In genomic region chr6:158571826-158572652, GRCh38 we compare ENCODE assay signal across 14 cellular contexts. TPM values are rescaled to one million over a fixed set of nuclear protein-coding genes. Genes with fewer than 3 reads are reported as not detected.
DNase-seq lines count a peak whose midpoint lies in the region; ATAC-seq and TF ChIP-seq lines count a peak whose summit lies in the region.
"Had no signal": no experiment of that assay in that cellular context is flagged by ENCODE, and none has a peak within 500 bp of the region (broad histone marks: within the 10 kb centered on the region; RNA-seq: fewer than 3 reads in every experiment).

No MANE protein-coding gene starts in this region.

- H3K9me2 ChIP-seq in hepatocyte (replicated peaks; ENCODE audit: insufficient read depth) = no peaks in the 10 kb centered on the region

- H2BK12ac ChIP-seq in trophoblast cell (ENCODE audit: low read length) = no peak overlapping the region

- peaks cover 13% of the 10 kb centered on the region for H3K36me3 Mint-ChIP-seq in WTC11

- H3K14ac ChIP-seq in trophoblast cell (ENCODE audit: low read length) = no peak overlapping the region

- H3K79me1 ChIP-seq in trophoblast cell (ENCODE audit: low read length) = no peaks in the 10 kb centered on the region

- no peak overlapping the region for H2BK120ac ChIP-seq in trophoblast cell (ENCODE audit: insufficient read depth, low read length, poor library complexity)

- no peak overlapping the region for H2AK5ac ChIP-seq in trophoblast cell (ENCODE audit: low read length)

- no peak overlapping the region for H4K91ac ChIP-seq in trophoblast cell (ENCODE audit: low read depth, low read length)

- H3K9me3 ChIP-seq in hepatocyte (ENCODE audit: low read depth) (no peaks in the 10 kb centered on the region), trophoblast cell (ENCODE audit: insufficient read depth, low read depth, low read length) (no peaks in the 10 kb centered on the region)

- H3K18ac ChIP-seq in trophoblast cell (ENCODE audit: low read length) = peak overlapping the region; percentile 2

- CTCF ChIA-PET in WTC11 (lab: Charles Lee) = no interaction called here

- H3K27me3 ChIP-seq in hepatocyte (no peaks in the 10 kb centered on the region), trophoblast cell (ENCODE audit: insufficient read depth, low read length) (no peaks in the 10 kb centered on the region)

- H2AFZ ChIP-seq in hepatocyte = no peak overlapping the region
- H2AFZ ChIP-seq in trophoblast cell (ENCODE audit: insufficient read depth, low read length, poor library complexity) = no peak overlapping the region

- no peak overlapping the region for H3K23ac ChIP-seq in trophoblast cell (ENCODE audit: low read length)

- no peak overlapping the region for H3K9ac ChIP-seq in trophoblast cell (ENCODE audit: low read length)

- H3K4me3 ChIP-seq in hepatocyte = no peak overlapping the region
- no peak overlapping the region for H3K4me3 ChIP-seq in trophoblast cell (ENCODE audit: low read depth, low read length)

- no peak overlapping the region for H2BK5ac ChIP-seq in trophoblast cell (ENCODE audit: low read depth, low read length, poor library complexity)

- H3K4me1 Mint-ChIP-seq in WTC11 = peaks cover 36% of the 10 kb centered on the region
- H3K4me1 Mint-ChIP-seq in stimulated activated naive CD8-positive, alpha-beta T cell treated with anti-CD3 and anti-CD28 coated beads, Interleukin-15, amount 100 ng/mL, for 72 hours = peaks cover 51% of the 10 kb centered on the region

- H4K20me1 ChIP-seq in hepatocyte (ENCODE audit: insufficient read depth, poor library complexity, severe bottlenecking) = peaks cover 18% of the 10 kb centered on the region

- H3K27me3 Mint-ChIP-seq in WTC11 (ENCODE audit: low read depth) = no peaks in the 10 kb centered on the region
- no peaks in the 10 kb centered on the region for H3K27me3 Mint-ChIP-seq in stimulated activated naive CD8-positive, alpha-beta T cell treated with anti-CD3 and anti-CD28 coated beads, Interleukin-15, amount 100 ng/mL, for 72 hours

- no peaks in the 10 kb centered on the region for H3K4me1 ChIP-seq in hepatocyte (ENCODE audit: insufficient read depth)
- H3K4me1 ChIP-seq in trophoblast cell (ENCODE audit: control insufficient read depth in 1 of 2, insufficient read depth in 2 of 2, low read length in 2 of 2) = peaks cover 0 to 14% of the 10 kb centered on the region in 2 experiments

- no peak overlapping the region for H3K4me3 Mint-ChIP-seq in WTC11
- H3K4me3 Mint-ChIP-seq in stimulated activated naive CD8-positive, alpha-beta T cell treated with anti-CD3 and anti-CD28 coated beads, Interleukin-15, amount 100 ng/mL, for 72 hours = no peak overlapping the region

- POLR2A ChIA-PET in WTC11 (lab: Charles Lee) = no interaction called here

- no peak overlapping the region for H4K12ac ChIP-seq in trophoblast cell (ENCODE audit: low read depth, low read length)

- DNase-seq in HT-29 (ENCODE audit: low spot score) (peak; percentile 83), WTC11 (ENCODE audit: low spot score) (no peak), hepatocyte (ENCODE audit: low spot score) (peak; percentile 87), trophoblast cell (peak; percentile 95), NCI-H2107 treated with DMSO at 0.1 percent for 48 hours (lab: John Stamatoyannopoulos, UW; ENCODE audit: unreplicated experiment) (no peak), epidermal melanocyte (ENCODE audit: insufficient read length, low spot score) (no peak)
- no peak for DNase-seq in stimulated activated naive CD8-positive, alpha-beta T cell treated with anti-CD3 and anti-CD28 coated beads, Interleukin-15, amount 100 ng/mL, for 72 hours
- DNase-seq: activated gamma-delta T cell; H9; NCI-H1436; OCI-M1; stimulated activated naive CD4-positive, alpha-beta T cell had no signal

- H3K4me2 ChIP-seq in hepatocyte = peak overlapping the region; percentile 36
- H3K4me2 ChIP-seq in trophoblast cell (ENCODE audit: low read length) = no peak overlapping the region

- peak overlapping the region; percentile 78; the same call in 1 of the 2 replicates for H3K27ac Mint-ChIP-seq in WTC11
- no peak overlapping the region for H3K27ac Mint-ChIP-seq in stimulated activated naive CD8-positive, alpha-beta T cell treated with anti-CD3 and anti-CD28 coated beads, Interleukin-15, amount 100 ng/mL, for 72 hours

- WGBS in hepatocyte (ENCODE audit: low lambda C conversion rate, missing lambda C conversion rate) = 51% methylated on average over 26 of the region's 26 CpGs
- no CpG with 5 or more reads among the region's 26 CpGs for WGBS in trophoblast cell (ENCODE audit: extremely low coverage, insufficient coverage, insufficient read length)

- no peaks in the 10 kb centered on the region for H3K9me3 Mint-ChIP-seq in WTC11
- H3K9me3 Mint-ChIP-seq in stimulated activated naive CD8-positive, alpha-beta T cell treated with anti-CD3 and anti-CD28 coated beads, Interleukin-15, amount 100 ng/mL, for 72 hours = no peaks in the 10 kb centered on the region
- H3K9me3 Mint-ChIP-seq: H9 had no signal

- no peak overlapping the region for H3K4ac ChIP-seq in trophoblast cell (ENCODE audit: low read depth, low read length)

- H3K79me2 ChIP-seq in hepatocyte (peaks cover 79% of the 10 kb centered on the region), trophoblast cell (ENCODE audit: control insufficient read depth, insufficient read depth, low read length, poor library complexity) (peaks cover 1% of the 10 kb centered on the region)

- no peak for TF ChIP-seq CTCF in WTC11 (IDR thresholded peaks at IDR 0.05)
- TF ChIP-seq CTCF in hepatocyte (IDR thresholded peaks at IDR 0.05; ENCODE audit: poor library complexity) = no peak

- no peak for ATAC-seq in WTC11
- no peak for ATAC-seq in GM21423 (IDR thresholded peaks at IDR 0.05; ENCODE audit: unreplicated experiment)
- no peak for ATAC-seq in stimulated activated naive CD8-positive, alpha-beta T cell treated with anti-CD3 and anti-CD28 coated beads, Interleukin-15, amount 100 ng/mL, for 72 hours

- H3K36me3 ChIP-seq in hepatocyte (replicated peaks; ENCODE audit: insufficient read depth, low read depth) = no peaks in the 10 kb centered on the region
- H3K36me3 ChIP-seq in trophoblast cell (ENCODE audit: control insufficient read depth in 1 of 2, insufficient read depth in 2 of 2, low read length in 2 of 2) = peaks cover 12 to 15% of the 10 kb centered on the region in 2 experiments

- no peak overlapping the region for H4K8ac ChIP-seq in trophoblast cell (ENCODE audit: low read depth, low read length)

- H3K27ac ChIP-seq in hepatocyte (peak overlapping the region; percentile 96), trophoblast cell (ENCODE audit: low read depth, low read length) (no peak overlapping the region)
- H3K27ac ChIP-seq: HL-60 had no signal

TF ChIP-seq in WTC11, 78 proteins besides CTCF, POLR2A, EP300 and RAD21 (continues in another document):
- TF ChIP-seq ZNF416 (CRISPR knock-in tag; IDR thresholded peaks at IDR 0.05) = no peak
- TF ChIP-seq RELA (CRISPR knock-in tag; IDR thresholded peaks at IDR 0.05; ENCODE audit: borderline replicate concordance) = no peak
- no peak for TF ChIP-seq ZMAT4 (CRISPR knock-in tag; IDR thresholded peaks at IDR 0.05)
- TF ChIP-seq ATF2 (CRISPR knock-in tag; IDR thresholded peaks at IDR 0.05; ENCODE audit: borderline replicate concordance, low read depth) = no peak
- TF ChIP-seq ZNF121 (CRISPR knock-in tag; IDR thresholded peaks at IDR 0.05) = no peak

RNA-seq across cellular contexts. Expression of gene TMEM181, which starts 12.1 kb away (rescaled TPM):
- total RNA-seq in HT-29 (2014; rRNA removed; shearing (Covaris generic)) = 15.4 and 15.8 TPM in 2 replicates
- total RNA-seq in WTC11 (2021) (18.8 to 22.1 TPM (median 21.2 TPM) in 3 replicates), hepatocyte (42.0 and 46.9 TPM in 2 replicates)
- polyA plus RNA-seq in hepatocyte = 17.9 and 20.0 TPM in 2 replicates
- 10.2 and 10.4 TPM in 2 replicates for polyA plus RNA-seq in trophoblast cell (2013)

Comparison
In these comparisons a context has a peak if more than half of its experiments do, and no peak if none do; other contexts are left out.
1. DNase-seq: peak in HT-29 (single experiment), hepatocyte (single experiment) and trophoblast cell (2 of 2); none in WTC11 (single experiment), NCI-H2107 treated with DMSO at 0.1 percent for 48 hours (single experiment), epidermal melanocyte (single experiment) and stimulated activated naive CD8-positive, alpha-beta T cell treated with anti-CD3 and anti-CD28 coated beads, Interleukin-15, amount 100 ng/mL, for 72 hours (0 of 2).